19 cellular contexts compared by ENCODE assay signal in the genomic region with DNA sequence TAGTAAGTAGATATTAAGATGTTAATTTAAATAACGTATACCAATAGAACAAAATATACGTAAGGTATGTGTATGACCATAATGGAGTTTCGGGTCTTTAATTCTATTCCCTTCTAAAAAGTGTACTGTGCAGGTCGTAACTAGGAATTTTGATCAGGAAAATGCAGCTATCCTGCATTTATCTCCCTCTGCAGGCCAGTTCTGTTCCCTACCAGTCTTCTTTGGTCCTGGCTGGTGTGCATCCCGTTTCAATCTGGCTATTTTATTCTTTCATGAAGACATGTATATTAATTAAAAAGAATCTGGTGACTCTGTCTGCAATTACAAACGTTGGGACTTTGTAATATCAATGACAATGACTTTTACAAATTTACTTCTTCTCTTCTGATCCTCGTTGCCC.
A peak's percentile ranks its signal among the peaks of the same experiment; 100 is the strongest.
DNase-seq lines count a peak whose midpoint lies in the region; ATAC-seq and TF ChIP-seq lines count a peak whose summit lies in the region.
"Had no signal": no experiment of that assay in that cellular context is flagged by ENCODE, and none has a peak within 500 bp of the region (broad histone marks: within the 10 kb centered on the region; RNA-seq: fewer than 3 reads in every experiment).

No MANE protein-coding gene starts in this region.

- H3K27me3 ChIP-seq in HCT116 (ENCODE audit: insufficient read depth, low read length) (no peaks in the 10 kb centered on the region), prostate gland (replicated peaks; ENCODE audit: insufficient read depth) (no peaks in the 10 kb centered on the region)
- H3K27me3 ChIP-seq: BLaER1, SJSA1 had no signal

- H3K4me2 ChIP-seq in HCT116 (ENCODE audit: low read length): no peak overlapping the region
- H3K4me2 ChIP-seq: BLaER1, PC-9 had no signal

- DNase-seq in HCT116 (ENCODE audit: low read depth, low spot score): no peak
- DNase-seq in WTC11 (ENCODE audit: low spot score): no peak
- no peak for DNase-seq in progenitor cell of endocrine pancreas (ENCODE audit: low spot score, unreplicated experiment)
- DNase-seq in cerebellar cortex (ENCODE audit: low spot score): no peak
- no peak for DNase-seq in prostate gland (ENCODE audit: low spot score)
- DNase-seq: DND-41, GDM1, HCEC 1CT, KBM-7, NCI-H1436, NCI-H2029, NCI-H2171, NCI-H446 treated with DMSO at 0.1 percent for 48 hours, PC-9, T-helper 1 cell had no signal

- intact Hi-C loops in HCT116 (cut with micrococcal nuclease) (no loop called here), prostate gland (cut with DNase I) (no loop called here)

- H3K9me3 Mint-ChIP-seq in WTC11 (peaks cover 5% of the 10 kb centered on the region; the same call in 1 of the 2 replicates), progenitor cell of endocrine pancreas (ENCODE audit: low read depth) (peaks cover 2% of the 10 kb centered on the region)

- no peak for TF ChIP-seq RAD21 in HCT116 (IDR thresholded peaks at IDR 0.05; ENCODE audit: low read depth)

- H4K20me1 ChIP-seq in HCT116 (ENCODE audit: insufficient read depth): no peaks in the 10 kb centered on the region
- H4K20me1 ChIP-seq: BLaER1 had no signal

- RAD21 ChIA-PET in HCT116 (lab: Charles Lee; ENCODE audit: low non-redundant PET in 1 of 2, low total read pairs in 2 of 2, uncharacterized antibody in 2 of 2, unreplicated experiment in 2 of 2): no interaction called here

- H3K4me3 ChIP-seq in HCT116 (replicated peaks in 1 of 2; ENCODE audit: low read depth in 1 of 2, low read length in 2 of 2) (no peak overlapping the region), prostate gland (no peak overlapping the region)
- H3K4me3 ChIP-seq: BLaER1, PC-9, SJSA1 had no signal

- no peaks in the 10 kb centered on the region for H3K36me3 ChIP-seq in HCT116 (ENCODE audit: control insufficient read depth in 1 of 2, insufficient read depth in 2 of 2, low read length in 2 of 2)
- no peaks in the 10 kb centered on the region for H3K36me3 ChIP-seq in prostate gland
- H3K36me3 ChIP-seq: BLaER1, SJSA1 had no signal

- H3K4me1 ChIP-seq in HCT116 (ENCODE audit: control insufficient read depth in 1 of 2, insufficient read depth in 2 of 2, low read length in 2 of 2) (no peaks in the 10 kb centered on the region), prostate gland (replicated peaks) (no peaks in the 10 kb centered on the region)
- H3K4me1 ChIP-seq: BLaER1, SJSA1 had no signal

- CTCF ChIA-PET in HCT116 (lab: Charles Lee) (interaction anchor here (1.5 kb wide), 1 partner anchor 9 kb away, joined by 4 read pairs; no protein-coding TSS in a partner anchor), WTC11 (lab: Charles Lee) (interaction anchor here (0.7 kb wide), 1 partner anchor 1722 kb away, joined by 4 read pairs; no protein-coding TSS in a partner anchor)

- TF ChIP-seq CTCF in C4-2B (conservative IDR thresholded peaks at IDR 0.05) (peak; percentile 18), HCT116 (IDR thresholded peaks at IDR 0.05 in 2 of 3, conservative IDR thresholded peaks at IDR 0.05 in 1 of 3; ENCODE audit: borderline replicate concordance in 1 of 3, insufficient read depth in 1 of 3, low read depth in 2 of 3, low read length in 2 of 3) (peak in 2 of 3 experiments; percentile 26 to 28; a peak in 3 of 6 replicates), WTC11 (IDR thresholded peaks at IDR 0.05) (no peak), progenitor cell of endocrine pancreas (IDR thresholded peaks at IDR 0.05; ENCODE audit: unreplicated experiment) (peak; percentile 14), prostate gland (IDR thresholded peaks at IDR 0.05) (no peak)

- no peaks in the 10 kb centered on the region for H3K9me2 ChIP-seq in HCT116 (ENCODE audit: insufficient read depth)

- no peaks in the 10 kb centered on the region for H3K27me3 Mint-ChIP-seq in WTC11 (ENCODE audit: low read depth)
- no peaks in the 10 kb centered on the region for H3K27me3 Mint-ChIP-seq in progenitor cell of endocrine pancreas

- H3K27ac Mint-ChIP-seq in WTC11 (no peak overlapping the region), progenitor cell of endocrine pancreas (no peak overlapping the region)

- H3K79me2 ChIP-seq in HCT116 (ENCODE audit: insufficient read depth, low read length): no peaks in the 10 kb centered on the region

- no peak overlapping the region for H2AFZ ChIP-seq in HCT116 (ENCODE audit: low read depth, low read length, poor library complexity, severe bottlenecking)
- H2AFZ ChIP-seq: PC-9 had no signal

- BruUV-seq in HCT116 (replicated peaks; lab: Mats Ljungman, UMichigan): no TSS peak

- no peak overlapping the region for H3K9ac ChIP-seq in HCT116 (ENCODE audit: low read length)
- H3K9ac ChIP-seq: BLaER1 had no signal

- 68% methylated on average over 7 of the region's 7 CpGs for WGBS in prostate gland

- H3K4me1 Mint-ChIP-seq in WTC11 (no peaks in the 10 kb centered on the region), progenitor cell of endocrine pancreas (ENCODE audit: low read depth) (no peaks in the 10 kb centered on the region)

- no peak for ATAC-seq in HCT116
- ATAC-seq in WTC11: peak; percentile 46; the same call in 1 of the 2 replicates
- ATAC-seq in HG02852 (IDR thresholded peaks at IDR 0.05; ENCODE audit: unreplicated experiment): no peak

- no peak overlapping the region for H3K27ac ChIP-seq in C4-2B
- no peak overlapping the region for H3K27ac ChIP-seq in HCT116 (ENCODE audit: low read depth, low read length)
- no peak overlapping the region for H3K27ac ChIP-seq in prostate gland
- H3K27ac ChIP-seq: BLaER1, PC-9, SJSA1 had no signal

- H3K9me3 ChIP-seq in HCT116 (ENCODE audit: control insufficient read depth in 1 of 2, insufficient read depth in 1 of 2, low read depth in 1 of 2, low read length in 2 of 2) (no peaks in the 10 kb centered on the region), prostate gland (no peaks in the 10 kb centered on the region)
- H3K9me3 ChIP-seq: BLaER1, SJSA1 had no signal

- H3K4me3 Mint-ChIP-seq in WTC11 (no peak overlapping the region), progenitor cell of endocrine pancreas (ENCODE audit: low read depth) (no peak overlapping the region)

- H3K36me3 Mint-ChIP-seq in WTC11 (no peaks in the 10 kb centered on the region), progenitor cell of endocrine pancreas (ENCODE audit: insufficient read depth) (no peaks in the 10 kb centered on the region)

- TF ChIP-seq POLR2A in HCT116 (IDR thresholded peaks at IDR 0.05; ENCODE audit: borderline replicate concordance, extremely low read depth, insufficient read depth, insufficient read length) (no peak), prostate gland (IDR thresholded peaks at IDR 0.05) (no peak)

- POLR2A ChIA-PET in HCT116 (lab: Charles Lee) (no interaction called here), WTC11 (lab: Charles Lee) (no interaction called here)

TF ChIP-seq in HCT116, 20 proteins besides CTCF, POLR2A, EP300 and RAD21:
- TF ChIP-seq EZH2phosphoT487 (IDR thresholded peaks at IDR 0.05; ENCODE audit: borderline replicate concordance) (no peak), FOSL1 (IDR thresholded peaks at IDR 0.05; ENCODE audit: low read depth) (no peak), SRF (IDR thresholded peaks at IDR 0.05; ENCODE audit: low read depth) (no peak), YY1 (IDR thresholded peaks at IDR 0.05; ENCODE audit: extremely low read depth, insufficient replicate concordance, low read depth, low read length) (no peak), POLR2AphosphoS5 (IDR thresholded peaks at IDR 0.05; ENCODE audit: low read depth, low read length) (no peak), SIN3A (IDR thresholded peaks at IDR 0.05; ENCODE audit: low read depth) (no peak), CEBPB (IDR thresholded peaks at IDR 0.05; ENCODE audit: low read depth) (no peak), ELF1 (IDR thresholded peaks at IDR 0.05; ENCODE audit: borderline replicate concordance, low read depth) (no peak), TCF7L2 (IDR thresholded peaks at IDR 0.05; ENCODE audit: borderline replicate concordance, extremely low read depth, insufficient read depth, insufficient read length) (no peak)
- TF ChIP-seq, protein P1, sequence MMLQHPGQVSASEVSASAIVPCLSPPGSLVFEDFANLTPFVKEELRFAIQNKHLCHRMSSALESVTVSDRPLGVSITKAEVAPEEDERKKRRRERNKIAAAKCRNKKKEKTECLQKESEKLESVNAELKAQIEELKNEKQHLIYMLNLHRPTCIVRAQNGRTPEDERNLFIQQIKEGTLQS (IDR thresholded peaks at IDR 0.05): no peak

TF ChIP-seq in WTC11, 78 proteins besides CTCF, POLR2A, EP300 and RAD21:
- TF ChIP-seq, protein P2, sequence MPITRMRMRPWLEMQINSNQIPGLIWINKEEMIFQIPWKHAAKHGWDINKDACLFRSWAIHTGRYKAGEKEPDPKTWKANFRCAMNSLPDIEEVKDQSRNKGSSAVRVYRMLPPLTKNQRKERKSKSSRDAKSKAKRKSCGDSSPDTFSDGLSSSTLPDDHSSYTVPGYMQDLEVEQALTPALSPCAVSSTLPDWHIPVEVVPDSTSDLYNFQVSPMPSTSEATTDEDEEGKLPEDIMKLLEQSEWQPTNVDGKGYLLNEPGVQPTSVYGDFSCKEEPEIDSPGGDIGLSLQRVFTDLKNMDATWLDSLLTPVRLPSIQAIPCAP (CRISPR knock-in tag; IDR thresholded peaks at IDR 0.05): no peak
- TF ChIP-seq CBFB (CRISPR knock-in tag; IDR thresholded peaks at IDR 0.05; ENCODE audit: low read depth): no peak
- no peak for TF ChIP-seq ZNF263 (CRISPR knock-in tag; IDR thresholded peaks at IDR 0.05; ENCODE audit: low read depth)

Comparison
In these comparisons a context has a peak if more than half of its experiments do, and no peak if none do; other contexts are left out.
1. CTCF ChIP-seq: peak in C4-2B (single experiment), HCT116 (2 of 3) and progenitor cell of endocrine pancreas (single experiment); none in WTC11 (single experiment) and prostate gland (0 of 4).